15 cellular contexts compared by ENCODE assay signal in the genomic region with DNA sequence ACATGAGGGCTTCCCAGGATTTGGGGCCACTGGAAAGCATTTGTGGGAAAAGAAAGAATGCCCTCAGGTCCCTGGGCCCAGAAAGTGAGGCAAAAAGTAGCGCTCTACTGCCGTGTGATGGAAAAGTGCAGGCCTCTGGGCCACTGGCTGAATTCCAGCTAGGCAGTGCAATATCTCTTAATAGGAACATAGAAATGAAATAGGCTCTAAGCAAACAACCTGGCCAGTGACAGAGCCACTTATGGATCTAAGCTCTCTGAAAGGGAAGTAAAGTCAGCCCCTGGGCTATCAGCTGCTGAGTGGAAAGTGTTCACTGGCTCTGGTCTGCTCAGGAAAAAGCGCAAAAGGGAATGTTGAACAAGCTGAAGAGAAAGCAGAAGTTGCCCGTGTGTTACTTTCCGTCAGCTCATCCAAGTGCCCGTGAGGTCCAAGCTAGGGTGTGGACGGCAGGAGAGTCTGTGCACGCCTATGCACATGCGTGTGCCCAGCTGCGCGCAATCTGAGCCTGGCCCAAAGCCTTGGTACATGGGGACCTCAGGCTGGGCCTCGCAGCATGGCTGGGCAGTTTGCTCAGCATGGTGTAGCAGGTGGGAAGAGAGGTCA.
DNase-seq lines count a peak whose midpoint lies in the region; ATAC-seq and TF ChIP-seq lines count a peak whose summit lies in the region.
"Had no signal": no experiment of that assay in that cellular context is flagged by ENCODE, and none has a peak within 500 bp of the region (broad histone marks: within the 10 kb centered on the region; RNA-seq: fewer than 3 reads in every experiment).

No MANE protein-coding gene starts in this region.

- H3K4me3 ChIP-seq in GM23248 (no peak overlapping the region), psoas muscle (no peak overlapping the region)
- H3K4me3 ChIP-seq: Peyer's patch, tibial artery had no signal

- no peak for TF ChIP-seq CTCF in RWPE1 (conservative IDR thresholded peaks at IDR 0.05; ENCODE audit: low read depth)
- TF ChIP-seq CTCF in foreskin keratinocyte (conservative IDR thresholded peaks at IDR 0.05): no peak
- no peak for TF ChIP-seq CTCF in psoas muscle (IDR thresholded peaks at IDR 0.05)

- H3K27ac ChIP-seq in GM23248: no peak overlapping the region
- peak overlapping the region; percentile 86 for H3K27ac ChIP-seq in RWPE1
- H3K27ac ChIP-seq in foreskin keratinocyte: no peak overlapping the region
- H3K27ac ChIP-seq in psoas muscle: no peak overlapping the region
- H3K27ac ChIP-seq: C4-2B had no signal

- H3K27me3 ChIP-seq in GM23248 (replicated peaks; ENCODE audit: insufficient read depth) (peaks cover 11% of the 10 kb centered on the region), foreskin keratinocyte (no peaks in the 10 kb centered on the region), psoas muscle (ENCODE audit: insufficient read depth in 3 of 3, low read length in 2 of 3) (no peaks in the 10 kb centered on the region)
- H3K27me3 ChIP-seq: Peyer's patch, tibial artery had no signal

- DNase-seq in GM23248 (peak; percentile 43), RWPE1 (ENCODE audit: low spot score) (no peak), foreskin keratinocyte (no peak), psoas muscle (no peak), NCI-H82 (lab: John Stamatoyannopoulos, UW) (no peak), A172 (ENCODE audit: low spot score) (no peak)
- DNase-seq in stimulated activated CD4-positive, alpha-beta T cell treated with anti-CD3 and anti-CD28 coated beads, Interleukin-12 subunit alpha, Interleukin-12 subunit beta, amount 100 ng/mL, for 4 hours: no peak
- DNase-seq: activated CD4-positive, CD25-positive, alpha-beta regulatory T cell; NCI-H1930; occipital lobe had no signal

- H3K79me2 ChIP-seq in GM23248 (ENCODE audit: insufficient read depth): no peaks in the 10 kb centered on the region

- peak; percentile 41 for ATAC-seq in foreskin keratinocyte
- ATAC-seq in psoas muscle: peak; percentile 39 to 78 (median 54)
- no peak for ATAC-seq in HG02981 (IDR thresholded peaks at IDR 0.05; ENCODE audit: unreplicated experiment)
- ATAC-seq: activated T-helper 17 cell treated with anti-CD3 and anti-CD28 coated beads, Interleukin-2, amount 50 U/mL, for 72 hours had no signal

- 45 to 54% methylated on average over 12 of the region's 12 CpGs for WGBS in GM23248 (ENCODE audit: low coverage in 1 of 2, low lambda C conversion rate in 2 of 2, missing lambda C conversion rate in 2 of 2), 2 experiments
- 48 to 66% (median 53%) methylated on average over 12 of the region's 12 CpGs for WGBS in psoas muscle, 3 donors

- in situ Hi-C loops in GM23248 (cut with MboI): no loop called here

- CTCF ChIA-PET in RWPE1 (lab: Yijun Ruan, JAX): no interaction called here

- POLR2A ChIA-PET in RWPE1 (lab: Yijun Ruan, JAX; ENCODE audit: low non-redundant PET): no interaction called here

- no peaks in the 10 kb centered on the region for H3F3A ChIP-seq in GM23248 (ENCODE audit: insufficient read depth)

- H3K4me1 ChIP-seq in GM23248 (ENCODE audit: insufficient read depth): peaks cover 8% of the 10 kb centered on the region; the same call in 1 of the 2 replicates
- no peaks in the 10 kb centered on the region for H3K4me1 ChIP-seq in foreskin keratinocyte
- peaks cover 11% of the 10 kb centered on the region for H3K4me1 ChIP-seq in psoas muscle

- H3K9me2 ChIP-seq in GM23248 (ENCODE audit: insufficient read depth): no peaks in the 10 kb centered on the region

- H3K36me3 ChIP-seq in GM23248 (ENCODE audit: low read depth): no peaks in the 10 kb centered on the region
- H3K36me3 ChIP-seq in psoas muscle (ENCODE audit: insufficient read depth in 1 of 2, low read depth in 1 of 2): no peaks in the 10 kb centered on the region
- H3K36me3 ChIP-seq: Peyer's patch, tibial artery had no signal

- H4K20me1 ChIP-seq in GM23248 (ENCODE audit: insufficient read depth): no peaks in the 10 kb centered on the region

- H3K9ac ChIP-seq in GM23248: no peak overlapping the region

- intact Hi-C loops in psoas muscle (cut with DNase I): no loop called here

- H3K9me3 ChIP-seq in GM23248 (ENCODE audit: low read depth) (no peaks in the 10 kb centered on the region), psoas muscle (no peaks in the 10 kb centered on the region)
- H3K9me3 ChIP-seq: Peyer's patch, tibial artery had no signal

- H3K4me2 ChIP-seq in GM23248 (ENCODE audit: unreplicated experiment): no peak overlapping the region

- H2AFZ ChIP-seq in GM23248: no peak overlapping the region
